ENCODE assay signal across 9 cellular contexts in genomic region chr13:98839826-98840769, GRCh38.
DNase-seq lines count a peak whose midpoint lies in the region; ATAC-seq and TF ChIP-seq lines count a peak whose summit lies in the region.
"Had no signal": no experiment of that assay in that cellular context is flagged by ENCODE, and none has a peak within 500 bp of the region (broad histone marks: within the 10 kb centered on the region; RNA-seq: fewer than 3 reads in every experiment).

No MANE protein-coding gene starts in this region.

- H3K27ac ChIP-seq in HL-60 (replicated peaks) (no peak overlapping the region), smooth muscle cell (ENCODE audit: low read depth) (peak overlapping the region; percentile 29)
- H3K27ac ChIP-seq: epithelial cell of prostate had no signal

- peak; percentile 96 for TF ChIP-seq CTCF in GM06990 (IDR thresholded peaks at IDR 0.05; ENCODE audit: insufficient read depth, low read length, poor library complexity, severe bottlenecking)
- peak; percentile 74 for TF ChIP-seq CTCF in HL-60 (IDR thresholded peaks at IDR 0.05; ENCODE audit: insufficient read depth, low read length)
- peak; percentile 73 for TF ChIP-seq CTCF in smooth muscle cell (IDR thresholded peaks at IDR 0.05; ENCODE audit: borderline replicate concordance, insufficient read depth, poor library complexity, severe bottlenecking)

- H3K9me3 ChIP-seq in smooth muscle cell (replicated peaks; ENCODE audit: low read depth) = no peaks in the 10 kb centered on the region

- no peaks in the 10 kb centered on the region for H3K79me2 ChIP-seq in smooth muscle cell (ENCODE audit: low read depth)

- peaks cover 7% of the 10 kb centered on the region for H3K4me1 ChIP-seq in smooth muscle cell (ENCODE audit: low read depth)

- no peaks in the 10 kb centered on the region for H3F3A ChIP-seq in smooth muscle cell (ENCODE audit: low read depth)

- DNase-seq in GM06990 (ENCODE audit: extremely low read depth, insufficient read length) (peak; percentile 18), HL-60 (ENCODE audit: low read depth in 1 of 2, low spot score in 1 of 2) (peak in 1 of 2 experiments; percentile 52), RPMI7951 (ENCODE audit: low read depth) (peak; percentile 55), amygdala (lab: John Stamatoyannopoulos, UW) (peak in 33 of 56 donors; percentile 1 to 68 (median 29)), hippocampal formation (lab: John Stamatoyannopoulos, UW) (peak; percentile 18 to 52), smooth muscle cell (lab: John Stamatoyannopoulos, UW; ENCODE audit: unreplicated experiment) (peak; percentile 6), NK-92 (lab: John Stamatoyannopoulos, UW; ENCODE audit: unreplicated experiment) (no peak)

- H3K9ac ChIP-seq in smooth muscle cell (ENCODE audit: low read depth) = no peak overlapping the region

- no peaks in the 10 kb centered on the region for H4K20me1 ChIP-seq in smooth muscle cell (ENCODE audit: low read depth)

- WGBS in smooth muscle cell (ENCODE audit: low lambda C conversion rate) = 23% methylated on average over 14 of the region's 14 CpGs

- ATAC-seq in GM21526 (IDR thresholded peaks at IDR 0.05; ENCODE audit: low FRiP score, unreplicated experiment) = peak; percentile 88

- H3K27me3 ChIP-seq in GM06990 (replicated peaks; ENCODE audit: control insufficient read depth, insufficient read depth, low read length) = no peaks in the 10 kb centered on the region
- H3K27me3 ChIP-seq in HL-60 (ENCODE audit: insufficient read depth, poor library complexity, severe bottlenecking) = peaks cover 9% of the 10 kb centered on the region
- H3K27me3 ChIP-seq in smooth muscle cell (ENCODE audit: low read depth) = no peaks in the 10 kb centered on the region

- peak overlapping the region; percentile 49 for H2AFZ ChIP-seq in smooth muscle cell (ENCODE audit: low read depth)

- H3K4me2 ChIP-seq in smooth muscle cell = peak overlapping the region; percentile 40

- H3K36me3 ChIP-seq in GM06990 (ENCODE audit: control insufficient read depth, insufficient read depth, low read length) = no peaks in the 10 kb centered on the region
- H3K36me3 ChIP-seq in smooth muscle cell (ENCODE audit: low read depth) = no peaks in the 10 kb centered on the region

- H3K4me3 ChIP-seq in GM06990 (replicated peaks; ENCODE audit: low read depth, low read length) (no peak overlapping the region), HL-60 (replicated peaks; ENCODE audit: insufficient read depth, low read length) (no peak overlapping the region), smooth muscle cell (no peak overlapping the region)
